ENCODE assay signal across 12 cellular contexts in genomic region chr6:125804264-125804663, GRCh38. TPM values are rescaled to one million over a fixed set of nuclear protein-coding genes. Genes with fewer than 3 reads are reported as not detected.
DNase-seq lines count a peak whose midpoint lies in the region; ATAC-seq and TF ChIP-seq lines count a peak whose summit lies in the region.
"Had no signal": no experiment of that assay in that cellular context is flagged by ENCODE, and none has a peak within 500 bp of the region (broad histone marks: within the 10 kb centered on the region; RNA-seq: fewer than 3 reads in every experiment).

No MANE protein-coding gene starts in this region.

- no peaks in the 10 kb centered on the region for H3K9me3 Mint-ChIP-seq in type B pancreatic cell

- H3K9me3 ChIP-seq in OCI-LY3 (ENCODE audit: insufficient read depth, low read length) = no peaks in the 10 kb centered on the region
- H3K9me3 ChIP-seq in hepatocyte (ENCODE audit: low read depth) = no peaks in the 10 kb centered on the region
- H3K9me3 ChIP-seq: thyroid gland had no signal

- peak; percentile 37 for ATAC-seq in HG02840 (IDR thresholded peaks at IDR 0.05; ENCODE audit: low FRiP score, unreplicated experiment)

- no peak overlapping the region for H3K4me3 Mint-ChIP-seq in type B pancreatic cell

- H4K20me1 ChIP-seq in OCI-LY3 (ENCODE audit: insufficient read depth, low read length) = peaks cover 4% of the 10 kb centered on the region; the same call in 1 of the 2 replicates
- no peaks in the 10 kb centered on the region for H4K20me1 ChIP-seq in hepatocyte (ENCODE audit: insufficient read depth, poor library complexity, severe bottlenecking)

- H3K27me3 ChIP-seq in OCI-LY3 (ENCODE audit: low read depth, low read length) (no peaks in the 10 kb centered on the region), hepatocyte (no peaks in the 10 kb centered on the region)
- H3K27me3 ChIP-seq: thyroid gland had no signal

- H3K36me3 ChIP-seq in OCI-LY3 (replicated peaks; ENCODE audit: low read depth, low read length) (peaks cover 7% of the 10 kb centered on the region), hepatocyte (replicated peaks; ENCODE audit: insufficient read depth, low read depth) (no peaks in the 10 kb centered on the region)
- H3K36me3 ChIP-seq: thyroid gland had no signal

- no peak overlapping the region for H3K9ac ChIP-seq in OCI-LY3 (ENCODE audit: low read length)

- peak overlapping the region; percentile 29 for H3K27ac Mint-ChIP-seq in type B pancreatic cell

- H3K4me2 ChIP-seq in OCI-LY3 (ENCODE audit: low read length) = peak overlapping the region; percentile 80
- no peak overlapping the region for H3K4me2 ChIP-seq in hepatocyte

- no peaks in the 10 kb centered on the region for H3K9me2 ChIP-seq in hepatocyte (replicated peaks; ENCODE audit: insufficient read depth)

- no peak overlapping the region for H2AFZ ChIP-seq in OCI-LY3 (ENCODE audit: low read depth, low read length)
- H2AFZ ChIP-seq in hepatocyte = no peak overlapping the region

- H3K27me3 Mint-ChIP-seq in type B pancreatic cell = no peaks in the 10 kb centered on the region

- DNase-seq in stimulated activated CD4-positive, alpha-beta T cell treated with anti-CD3 and anti-CD28 coated beads, Interleukin-1b, Interleukin-23, amount 100 ng/mL, for 48 hours = peak; percentile 26
- no peak for DNase-seq in stimulated activated CD4-positive, alpha-beta T cell treated with anti-CD3 and anti-CD28 coated beads, Interleukin-4, amount 100 ng/mL, for 1 hour
- DNase-seq in type B pancreatic cell (ENCODE audit: extremely low spot score, unreplicated experiment) (no peak), hepatocyte (ENCODE audit: low spot score) (no peak), NCI-H187 (lab: John Stamatoyannopoulos, UW) (no peak), NCI-H1048 (lab: John Stamatoyannopoulos, UW) (no peak)
- DNase-seq: NCI-H510A treated with DMSO at 0.1 percent for 48 hours, thyroid gland had no signal

- peaks cover 4% of the 10 kb centered on the region for H3K4me1 Mint-ChIP-seq in type B pancreatic cell (ENCODE audit: unreplicated experiment)

- H3K27ac ChIP-seq in OCI-LY3 (ENCODE audit: low read length) (peak overlapping the region; percentile 84), hepatocyte (no peak overlapping the region)
- H3K27ac ChIP-seq: C4-2B, thyroid gland, VCaP had no signal

- peak overlapping the region; percentile 55; the same call in 1 of the 2 replicates for H3K4me3 ChIP-seq in OCI-LY3 (ENCODE audit: low read length)
- no peak overlapping the region for H3K4me3 ChIP-seq in hepatocyte
- H3K4me3 ChIP-seq: thyroid gland had no signal

- H3K79me2 ChIP-seq in OCI-LY3 (ENCODE audit: low read length) (peaks cover 81% of the 10 kb centered on the region), hepatocyte (peaks cover 46% of the 10 kb centered on the region)

- H3K4me1 ChIP-seq in OCI-LY3 (ENCODE audit: low read length) = peaks cover 93% of the 10 kb centered on the region
- no peaks in the 10 kb centered on the region for H3K4me1 ChIP-seq in hepatocyte (ENCODE audit: insufficient read depth)

- no peak for TF ChIP-seq CTCF in OCI-LY3 (IDR thresholded peaks at IDR 0.05; ENCODE audit: low read depth, low read length)
- no peak for TF ChIP-seq CTCF in type B pancreatic cell (conservative IDR thresholded peaks at IDR 0.05)
- no peak for TF ChIP-seq CTCF in hepatocyte (IDR thresholded peaks at IDR 0.05; ENCODE audit: poor library complexity)

- H3K36me3 Mint-ChIP-seq in type B pancreatic cell = peaks cover 6% of the 10 kb centered on the region

RNA-seq across cellular contexts. Expression of gene NCOA7, which starts 13.5 kb away (rescaled TPM):
- 29.9 and 54.0 TPM in 2 replicates for total RNA-seq in type B pancreatic cell (ENCODE audit: low replicate concordance)
- 34.1 and 42.0 TPM in 2 replicates for total RNA-seq in hepatocyte
- 17.3 and 22.6 TPM in 2 replicates for polyA plus RNA-seq in hepatocyte

RNA-seq across cellular contexts. Expression of gene HEY2, which starts 54.8 kb away (rescaled TPM):
- total RNA-seq in type B pancreatic cell (ENCODE audit: low replicate concordance) (10.0 and 11.3 TPM in 2 replicates), hepatocyte (0.47 and 0.80 TPM in 2 replicates)
- 0.27 and 0.40 TPM in 2 replicates for polyA plus RNA-seq in hepatocyte
